ENCODE assay signal across 24 cellular contexts in genomic region chr2:240955306-240956101, GRCh38. TPM values are rescaled to one million over a fixed set of nuclear protein-coding genes. Genes with fewer than 3 reads are reported as not detected.
DNase-seq lines count a peak whose midpoint lies in the region; ATAC-seq and TF ChIP-seq lines count a peak whose summit lies in the region.
"Had no signal": no experiment of that assay in that cellular context is flagged by ENCODE, and none has a peak within 500 bp of the region (broad histone marks: within the 10 kb centered on the region; RNA-seq: fewer than 3 reads in every experiment).

No MANE protein-coding gene starts in this region.

- no peaks in the 10 kb centered on the region for H3F3A ChIP-seq in SK-N-SH (replicated peaks; ENCODE audit: insufficient read depth)

- ATAC-seq in SK-N-SH treated with all-trans-retinoic acid at 6 μM for 48 hours, result no peak
- no peak for ATAC-seq in natural killer cell
- ATAC-seq: activated CD8-positive, alpha-beta T cell treated with anti-CD3 and anti-CD28 coated beads for 36 hours; esophagus mucosa; gastroesophageal sphincter; right lobe of liver had no signal

- no peak overlapping the region for H3K9ac ChIP-seq in SK-N-SH

- H3K9me3 Mint-ChIP-seq in chondrocyte (ENCODE audit: low read depth) (no peaks in the 10 kb centered on the region), natural killer cell (no peaks in the 10 kb centered on the region)
- H3K9me3 Mint-ChIP-seq: activated CD8-positive, alpha-beta T cell treated with anti-CD3 and anti-CD28 coated beads for 36 hours had no signal

- intact Hi-C loops in natural killer cell (cut with micrococcal nuclease), result no loop called here
- intact Hi-C loops in stomach (cut with DNase I; ENCODE audit: low total_unique reads), result no loop called here

- TF ChIP-seq POLR2A in stomach (IDR thresholded peaks at IDR 0.05), result no peak

- TF ChIP-seq CTCF in SK-N-SH (IDR thresholded peaks at IDR 0.05) (no peak), chondrocyte (IDR thresholded peaks at IDR 0.05) (no peak), natural killer cell (IDR thresholded peaks at IDR 0.05) (no peak), stomach (IDR thresholded peaks at IDR 0.05) (no peak)

- CTCF ChIA-PET in SK-N-SH (lab: Yijun Ruan, JAX), result interaction anchor here (0.5 to 2.1 kb wide), 8 partner anchors 9 to 149 kb away, joined by 3 to 12 read pairs (median 3); no protein-coding TSS in a partner anchor

- no peak overlapping the region for H2AFZ ChIP-seq in SK-N-SH (ENCODE audit: low read depth)

- H3K4me1 Mint-ChIP-seq in chondrocyte (ENCODE audit: low read depth) (peaks cover 6% of the 10 kb centered on the region), natural killer cell (peaks cover 0 to 5% of the 10 kb centered on the region in 2 donors)

- peaks cover 40% of the 10 kb centered on the region for H3K27me3 Mint-ChIP-seq in chondrocyte (ENCODE audit: low read depth)
- peaks cover 0 to 3% of the 10 kb centered on the region in 2 donors for H3K27me3 Mint-ChIP-seq in natural killer cell (ENCODE audit: low read depth in 2 of 2)
- H3K27me3 Mint-ChIP-seq: activated CD8-positive, alpha-beta T cell treated with anti-CD3 and anti-CD28 coated beads for 36 hours had no signal

- H3K9me3 ChIP-seq in SK-N-SH, result no peaks in the 10 kb centered on the region
- no peaks in the 10 kb centered on the region for H3K9me3 ChIP-seq in stomach
- H3K9me3 ChIP-seq: gastroesophageal sphincter, right lobe of liver had no signal

- H3K4me3 Mint-ChIP-seq in chondrocyte (ENCODE audit: unreplicated experiment), result no peak overlapping the region
- no peak overlapping the region for H3K4me3 Mint-ChIP-seq in natural killer cell
- H3K4me3 Mint-ChIP-seq: activated CD8-positive, alpha-beta T cell treated with anti-CD3 and anti-CD28 coated beads for 36 hours had no signal

- H3K27me3 ChIP-seq in SK-N-SH (ENCODE audit: insufficient read depth), result no peaks in the 10 kb centered on the region
- peaks cover 0 to 44% (median 0%) of the 10 kb centered on the region in 3 donors for H3K27me3 ChIP-seq in stomach
- H3K27me3 ChIP-seq: right lobe of liver had no signal

- TF ChIP-seq RAD21 in SK-N-SH (IDR thresholded peaks at IDR 0.05; ENCODE audit: low read length), result no peak

- TF ChIP-seq EP300 in SK-N-SH (IDR thresholded peaks at IDR 0.05; ENCODE audit: borderline replicate concordance in 1 of 2, low read depth in 1 of 2, low read length in 1 of 2), result no peak
- TF ChIP-seq EP300 in stomach (IDR thresholded peaks at IDR 0.05), result no peak

- H3K4me3 ChIP-seq in SK-N-SH (ENCODE audit: low read depth in 2 of 2, low read length in 1 of 2) (no peak overlapping the region), stomach (no peak overlapping the region)
- H3K4me3 ChIP-seq: gastroesophageal sphincter, lung, right lobe of liver had no signal

- H3K27ac Mint-ChIP-seq in chondrocyte (ENCODE audit: unreplicated experiment) (no peak overlapping the region), natural killer cell (no peak overlapping the region)
- H3K27ac Mint-ChIP-seq: activated CD8-positive, alpha-beta T cell treated with anti-CD3 and anti-CD28 coated beads for 36 hours had no signal

- H3K4me1 ChIP-seq in SK-N-SH (ENCODE audit: control insufficient read depth in 1 of 2, insufficient read depth in 2 of 2, low read depth in 1 of 2, low read length in 1 of 2) (peaks cover 0 to 52% of the 10 kb centered on the region in 2 experiments; a peak in 1 of 4 replicates), stomach (peaks cover 5 to 16% (median 10%) of the 10 kb centered on the region in 4 donors)

- H3K4me2 ChIP-seq in SK-N-SH, result no peak overlapping the region

- H3K79me2 ChIP-seq in SK-N-SH (ENCODE audit: insufficient read depth), result no peaks in the 10 kb centered on the region

- DNase-seq in SK-N-SH (peak; percentile 41), chondrocyte (ENCODE audit: low spot score) (peak; percentile 87), natural killer cell (peak; percentile 7), stomach (peak; percentile 19), anterior cingulate cortex (lab: John Stamatoyannopoulos, UW) (no peak), OCI-M2 (lab: John Stamatoyannopoulos, UW; ENCODE audit: unreplicated experiment) (no peak)
- DNase-seq in stimulated activated CD4-positive, alpha-beta T cell treated with anti-CD3 and anti-CD28 coated beads, Interleukin-2, amount 100 ng/mL, for 48 hours, result no peak
- DNase-seq: activated CD8-positive, alpha-beta T cell treated with anti-CD3 and anti-CD28 coated beads for 36 hours; KG1; MV-4-11; NCI-H2029; NCI-H510A; stimulated activated CD4-positive, alpha-beta T cell treated with anti-CD3 and anti-CD28 coated beads, Interleukin-1b, Interleukin-23, amount 100 ng/mL, for 48 hours had no signal

- POLR2A ChIA-PET in SK-N-SH (lab: Yijun Ruan, JAX), result interaction anchor here (0.6 kb wide), 1 partner anchor 390 kb away, joined by 3 read pairs; no protein-coding TSS in a partner anchor

- H3K36me3 ChIP-seq in SK-N-SH (replicated peaks in 1 of 2; ENCODE audit: control insufficient read depth in 1 of 2, insufficient read depth in 2 of 2, low read length in 1 of 2) (no peaks in the 10 kb centered on the region), stomach (no peaks in the 10 kb centered on the region)
- H3K36me3 ChIP-seq: gastroesophageal sphincter, right lobe of liver had no signal

- no peaks in the 10 kb centered on the region for H4K20me1 ChIP-seq in SK-N-SH (ENCODE audit: insufficient read depth)

- no peaks in the 10 kb centered on the region for H3K9me2 ChIP-seq in SK-N-SH

- no peaks in the 10 kb centered on the region for H3K36me3 Mint-ChIP-seq in chondrocyte (ENCODE audit: low read depth)
- H3K36me3 Mint-ChIP-seq in natural killer cell, result no peaks in the 10 kb centered on the region

- WGBS in SK-N-SH (ENCODE audit: low lambda C conversion rate), result 52% methylated on average over 12 of the region's 17 CpGs
- 77 to 87% (median 84%) methylated on average over 16 to 17 of the region's 17 CpGs for WGBS in stomach, 5 donors

- H3K27ac ChIP-seq in SK-N-SH (ENCODE audit: low read depth in 2 of 2, low read length in 1 of 2) (peak overlapping the region in 1 of 2 experiments; percentile 44; a peak in 1 of 4 replicates), stomach (no peak overlapping the region)
- H3K27ac ChIP-seq: gastroesophageal sphincter, right lobe of liver, VCaP had no signal

TF ChIP-seq in SK-N-SH, 30 proteins besides CTCF, POLR2A, EP300 and RAD21:
- no peak for TF ChIP-seq TAF1 (IDR thresholded peaks at IDR 0.05; ENCODE audit: borderline replicate concordance, low read depth, low read length)

TF ChIP-seq in SK-N-SH treated with all-trans-retinoic acid at 6 μM for 48 hours, 23 proteins besides CTCF, POLR2A, EP300 and RAD21:
- TF ChIP-seq ISL1 (CRISPR knock-in tag; IDR thresholded peaks at IDR 0.05), result no peak
- no peak for TF ChIP-seq TOX (CRISPR knock-in tag; IDR thresholded peaks at IDR 0.05; ENCODE audit: borderline replicate concordance)
- TF ChIP-seq SNAI2 (CRISPR knock-in tag; IDR thresholded peaks at IDR 0.05), result no peak
- no peak for TF ChIP-seq TCF4 (CRISPR knock-in tag; IDR thresholded peaks at IDR 0.05; ENCODE audit: borderline replicate concordance)
- TF ChIP-seq CREB5 (CRISPR knock-in tag; IDR thresholded peaks at IDR 0.05; ENCODE audit: low read depth), result no peak
- no peak for TF ChIP-seq CSDC2 (CRISPR knock-in tag; IDR thresholded peaks at IDR 0.05)
- TF ChIP-seq GLIS3 (CRISPR knock-in tag; IDR thresholded peaks at IDR 0.05), result no peak
- TF ChIP-seq POU6F1 (CRISPR knock-in tag; IDR thresholded peaks at IDR 0.05; ENCODE audit: borderline replicate concordance, low read depth), result no peak

RNA-seq across cellular contexts. Expression of gene SNED1, which starts 42.9 kb away (rescaled TPM):
- polyA plus RNA-seq in SK-N-SH (2012; rRNA removed), result 0.03 TPM in 2 replicates
- polyA plus RNA-seq in SK-N-SH (2012; cell fraction: cytosol; rRNA removed), result 0.05 and 0.09 TPM in 2 replicates
- 0.12 and 0.26 TPM in 2 replicates for polyA plus RNA-seq in SK-N-SH (2012; cell fraction: nucleus; rRNA removed)
- total RNA-seq in chondrocyte, result 1.6 to 2.9 TPM (median 1.9 TPM) in 3 replicates
- 1 to 10 TPM in 2 of 3 donors, under 1 TPM in 1; 0.97 to 4.9 (median 2.5) TPM for total RNA-seq in natural killer cell
- total RNA-seq in stomach, result 100 to 1,000 TPM in 1 of 5 donors, 10 to 100 TPM in 4; 11.4 to 106 (median 22.7) TPM
- 1 to 10 TPM; 2.0 to 2.7 (median 2.3) TPM for polyA plus RNA-seq in stomach

RNA-seq across cellular contexts. Expression of gene CROCC2, which starts 49.4 kb away (rescaled TPM):
- not detected in 2 replicates for polyA plus RNA-seq in SK-N-SH (2012; rRNA removed)
- polyA plus RNA-seq in SK-N-SH (2012; cell fraction: cytosol; rRNA removed), result not detected in 2 replicates
- polyA plus RNA-seq in SK-N-SH (2012; cell fraction: nucleus; rRNA removed), result 0.01 and 0.06 TPM in 2 replicates
- total RNA-seq in chondrocyte, result not detected in 3 replicates
- under 1 TPM in 1 of 3 donors, not detected in 2; 0.14 TPM for total RNA-seq in natural killer cell
- 1 to 10 TPM in 1 of 5 donors, not detected in 4; 4.9 TPM for total RNA-seq in stomach
- under 1 TPM in 1 of 3 donors, not detected in 2; 0.03 TPM for polyA plus RNA-seq in stomach
- total RNA-seq: A172; activated CD8-positive, alpha-beta T cell treated with anti-CD3 and anti-CD28 coated beads for 36 hours; gastroesophageal sphincter; Right ventricle myocardium superior; T-helper 1 cell treated with Interleukin-12 subunit alpha and Interleukin-12 subunit beta and Interleukin-4 antibody, amounts not matched to agents 30 ng/mL and 1 ng/mL, for 36 hours had no signal
- polyA plus RNA-seq: BJ had no signal

RNA-seq across cellular contexts. Expression of gene MAB21L4, which starts 59.5 kb away (rescaled TPM):
- polyA plus RNA-seq in SK-N-SH (2012; rRNA removed) (not detected in 2 replicates), stomach (10 to 100 TPM in 1 of 3 donors, 1 to 10 TPM in 2; 6.0 to 48.9 (median 9.1) TPM)
- not detected in 2 replicates for polyA plus RNA-seq in SK-N-SH (2012; cell fraction: cytosol; rRNA removed)
- not detected in 2 replicates for polyA plus RNA-seq in SK-N-SH (2012; cell fraction: nucleus; rRNA removed)
- total RNA-seq in chondrocyte (not detected in 3 replicates), natural killer cell (not detected), stomach (1 to 10 TPM in 1 of 5 donors, under 1 TPM in 2, not detected in 2; 0.45 to 4.9 (median 0.55) TPM)
- total RNA-seq: A172; activated CD8-positive, alpha-beta T cell treated with anti-CD3 and anti-CD28 coated beads for 36 hours; Right ventricle myocardium superior; T-helper 1 cell treated with Interleukin-12 subunit alpha and Interleukin-12 subunit beta and Interleukin-4 antibody, amounts not matched to agents 30 ng/mL and 1 ng/mL, for 36 hours had no signal
- polyA plus RNA-seq: BJ, neural cell had no signal

Comparison
In these comparisons a context has a peak if more than half of its experiments do, and no peak if none do; other contexts are left out.
1. DNase-seq: peak in SK-N-SH (single experiment), chondrocyte (single experiment), natural killer cell (single experiment) and stomach (single experiment); none in anterior cingulate cortex (0 of 58), stimulated activated CD4-positive, alpha-beta T cell treated with anti-CD3 and anti-CD28 coated beads, Interleukin-2, amount 100 ng/mL, for 48 hours (0 of 2) and OCI-M2 (single experiment).